ENCODE assay signal across 15 cellular contexts in genomic region chr19:5080809-5081208, GRCh38.
DNase-seq lines count a peak whose midpoint lies in the region; ATAC-seq, FAIRE-seq and TF ChIP-seq lines count a peak whose summit lies in the region.
"Had no signal": no experiment of that assay in that cellular context is flagged by ENCODE, and none has a peak within 500 bp of the region (broad histone marks: within the 10 kb centered on the region; RNA-seq: fewer than 3 reads in every experiment).

No MANE protein-coding gene starts in this region.

- no peak overlapping the region for H2AFZ ChIP-seq in H1 (ENCODE audit: low read length)
- H2AFZ ChIP-seq: GM23338 had no signal

- no peak for TF ChIP-seq EP300 in H1 (IDR thresholded peaks at IDR 0.05; ENCODE audit: borderline replicate concordance in 1 of 2, low read depth in 2 of 2, low read length in 2 of 2)

- no peaks in the 10 kb centered on the region; the same call in 1 of the 2 replicates for H3K79me1 ChIP-seq in H1 (ENCODE audit: low read depth, low read length)

- H2BK20ac ChIP-seq in H1 (ENCODE audit: low read length), result no peak overlapping the region

- CTCF ChIA-PET in H1 (lab: Charles Lee; ENCODE audit: partially characterized antibody), result interaction anchor here (0.9 to 1.7 kb wide), 2 partner anchors 32 to 36 kb away, joined by 3 to 5 read pairs; no protein-coding TSS in a partner anchor

- TF ChIP-seq POLR2A in H1 (IDR thresholded peaks at IDR 0.05; ENCODE audit: control extremely low read depth in 1 of 2, low read depth in 2 of 2, low read length in 2 of 2), result no peak

- H3K36me3 Mint-ChIP-seq in progenitor cell of endocrine pancreas (ENCODE audit: insufficient read depth), result peaks cover 12% of the 10 kb centered on the region

- no peak overlapping the region for H2BK12ac ChIP-seq in H1 (ENCODE audit: low read depth, low read length)

- peaks cover 0 to 9% (median 4%) of the 10 kb centered on the region in 4 experiments; a peak in 5 of 8 replicates for H3K36me3 ChIP-seq in H1 (ENCODE audit: control insufficient read depth in 2 of 4, insufficient read depth in 4 of 4, low read length in 3 of 4)

- no peak for FAIRE-seq in H1 (lab: Jason Lieb, UNC)
- FAIRE-seq: G401.6 had no signal

- no peaks in the 10 kb centered on the region for H3K27me3 Mint-ChIP-seq in progenitor cell of endocrine pancreas
- H3K27me3 Mint-ChIP-seq: CD4-positive, alpha-beta T cell had no signal

- H3K27me3 ChIP-seq in H1 (replicated peaks in 1 of 4; ENCODE audit: control insufficient read depth in 3 of 4, extremely low read depth in 1 of 4, insufficient read depth in 3 of 4, low read length in 3 of 4), result no peaks in the 10 kb centered on the region

- H3K23me2 ChIP-seq in H1 (ENCODE audit: low read depth, low read length), result no peaks in the 10 kb centered on the region

- no peaks in the 10 kb centered on the region for H3K9me3 Mint-ChIP-seq in progenitor cell of endocrine pancreas (ENCODE audit: low read depth)
- H3K9me3 Mint-ChIP-seq: CD4-positive, alpha-beta T cell; GM23338; H9 had no signal

- no peak overlapping the region for H4K5ac ChIP-seq in H1 (ENCODE audit: insufficient read length, low read depth, low read length)

- H4K20me1 ChIP-seq in H1 (replicated peaks in 1 of 2; ENCODE audit: control insufficient read depth in 1 of 2, insufficient read depth in 2 of 2, low read length in 2 of 2), result peaks cover 0 to 7% of the 10 kb centered on the region in 2 experiments

- no peak overlapping the region for H2BK5ac ChIP-seq in H1 (ENCODE audit: low read depth, low read length)

- H3K4me3 ChIP-seq in H1 (ENCODE audit: extremely low read depth in 1 of 4, insufficient read depth in 2 of 4, low read depth in 3 of 4, low read length in 4 of 4), result no peak overlapping the region
- H3K4me3 ChIP-seq: GM23338 had no signal

- WGBS in H1 (ENCODE audit: extremely low coverage in 1 of 2, insufficient coverage in 1 of 2, insufficient read length in 1 of 2, insufficient replicate concordance in 2 of 2, low coverage in 1 of 2, low lambda C conversion rate in 2 of 2, missing lambda C conversion rate in 1 of 2), 2 experiments, result 92% methylated on average over 19 of the region's 19 CpGs; no CpG with 5 or more reads in 1 of the 2 experiments

- no peak overlapping the region for H3K9ac ChIP-seq in H1 (replicated peaks in 1 of 4; ENCODE audit: extremely low read depth in 1 of 4, low read depth in 3 of 4, low read length in 3 of 4)

- H3K4me2 ChIP-seq in H1 (ENCODE audit: insufficient read depth in 1 of 2, low read depth in 2 of 2, low read length in 2 of 2), result no peak overlapping the region
- H3K4me2 ChIP-seq: GM23338 had no signal

- TF ChIP-seq CTCF in VCaP (conservative IDR thresholded peaks at IDR 0.05) (no peak), H1 (IDR thresholded peaks at IDR 0.05; ENCODE audit: control extremely low read depth in 1 of 3, insufficient read depth in 1 of 3, low read depth in 1 of 3, low read length in 3 of 3) (no peak), progenitor cell of endocrine pancreas (IDR thresholded peaks at IDR 0.05; ENCODE audit: unreplicated experiment) (no peak)

- H2AK5ac ChIP-seq in H1 (ENCODE audit: low read depth, low read length), result no peak overlapping the region

- H3K4me3 Mint-ChIP-seq in progenitor cell of endocrine pancreas (ENCODE audit: low read depth), result no peak overlapping the region
- H3K4me3 Mint-ChIP-seq: CD4-positive, alpha-beta T cell; GM23338; H9 had no signal

- H3K9me3 ChIP-seq in H1 (ENCODE audit: insufficient read depth in 2 of 2, low read depth in 1 of 2, low read length in 1 of 2), result no peaks in the 10 kb centered on the region

- H3K27ac Mint-ChIP-seq in progenitor cell of endocrine pancreas, result peak overlapping the region; percentile 91
- H3K27ac Mint-ChIP-seq: CD4-positive, alpha-beta T cell; GM23338 had no signal

- H2BK120ac ChIP-seq in H1 (replicated peaks; ENCODE audit: low read depth, low read length), result no peak overlapping the region

- peak in 2 of 3 experiments; percentile 64 to 85 for DNase-seq in NCI-H1417 (lab: John Stamatoyannopoulos, UW)
- DNase-seq in NCI-H1417 treated with DMSO at 0.1 percent for 48 hours (lab: John Stamatoyannopoulos, UW), result no peak
- DNase-seq in H1 (ENCODE audit: low read depth in 1 of 2, low spot score in 2 of 2), result no peak
- DNase-seq in progenitor cell of endocrine pancreas (ENCODE audit: low spot score, unreplicated experiment), result no peak
- no peak for DNase-seq in activated CD4-positive, alpha-beta T cell treated with anti-CD3 and anti-CD28 coated beads for 48 hours
- DNase-seq: CD4-positive, alpha-beta T cell; DMS79; H9; KBM-7 had no signal

- no peak overlapping the region for H3K4ac ChIP-seq in H1 (replicated peaks; ENCODE audit: insufficient read length, low read depth, low read length)

- no peak for TF ChIP-seq RAD21 in H1 (IDR thresholded peaks at IDR 0.05 in 1 of 2, conservative IDR thresholded peaks at IDR 0.05 in 1 of 2; ENCODE audit: low read depth in 2 of 2, low read length in 2 of 2)

- no peak overlapping the region for H3K56ac ChIP-seq in H1 (replicated peaks; ENCODE audit: insufficient read length, low read depth, low read length)

- ATAC-seq in HG02623 (IDR thresholded peaks at IDR 0.05; ENCODE audit: unreplicated experiment), result no peak
- ATAC-seq in GM18520 (IDR thresholded peaks at IDR 0.05; ENCODE audit: unreplicated experiment), result no peak
- ATAC-seq: GM23338 had no signal

- H3K27ac ChIP-seq in VCaP (peak overlapping the region; percentile 63), H1 (ENCODE audit: low read depth, low read length) (no peak overlapping the region)
- H3K27ac ChIP-seq: 22Rv1 had no signal

- H3K79me2 ChIP-seq in H1 (ENCODE audit: control insufficient read depth in 1 of 2, insufficient read depth in 2 of 2, low read length in 2 of 2), result no peaks in the 10 kb centered on the region

- no peaks in the 10 kb centered on the region; a peak in 1 of 7 replicates for H3K4me1 ChIP-seq in H1 (replicated peaks in 1 of 4; ENCODE audit: control insufficient read depth in 3 of 4, insufficient read depth in 4 of 4, low read length in 3 of 4)

- no peak overlapping the region for H3K18ac ChIP-seq in H1 (ENCODE audit: extremely low read depth, low read length)

- POLR2A ChIA-PET in H1 (lab: Charles Lee; ENCODE audit: partially characterized antibody), result no interaction called here

- H4K91ac ChIP-seq in H1 (replicated peaks; ENCODE audit: insufficient read length, low read length), result no peak overlapping the region

- no peak overlapping the region for H3K14ac ChIP-seq in H1 (ENCODE audit: insufficient read length)

- H4K8ac ChIP-seq in H1 (ENCODE audit: extremely low read depth, insufficient read depth, low read length), result peak overlapping the region; percentile 51; the same call in 1 of the 2 replicates

- no peak overlapping the region for H3K23ac ChIP-seq in H1 (ENCODE audit: insufficient read length)

- peaks cover 13% of the 10 kb centered on the region for H3K4me1 Mint-ChIP-seq in progenitor cell of endocrine pancreas (ENCODE audit: low read depth)

- no peak overlapping the region for H2BK15ac ChIP-seq in H1 (ENCODE audit: low read length)

TF ChIP-seq in H1, 55 proteins besides CTCF, POLR2A, EP300 and RAD21 (continues in another document):
- TF ChIP-seq, protein P1, sequence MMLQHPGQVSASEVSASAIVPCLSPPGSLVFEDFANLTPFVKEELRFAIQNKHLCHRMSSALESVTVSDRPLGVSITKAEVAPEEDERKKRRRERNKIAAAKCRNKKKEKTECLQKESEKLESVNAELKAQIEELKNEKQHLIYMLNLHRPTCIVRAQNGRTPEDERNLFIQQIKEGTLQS (IDR thresholded peaks at IDR 0.05; ENCODE audit: insufficient read depth, low read depth, low read length), result no peak
- TF ChIP-seq YY1 (IDR thresholded peaks at IDR 0.05; ENCODE audit: low read depth, low read length) (no peak), USF2 (IDR thresholded peaks at IDR 0.05; ENCODE audit: low read length) (no peak), CHD1 (IDR thresholded peaks at IDR 0.05; ENCODE audit: low read depth, low read length) (no peak), MAFK (IDR thresholded peaks at IDR 0.05; ENCODE audit: low read depth, low read length) (no peak), CREB1 (IDR thresholded peaks at IDR 0.05) (no peak)

Comparison
In these comparisons a context has a peak if more than half of its experiments do, and no peak if none do; other contexts are left out.
1. DNase-seq: peak in NCI-H1417 (2 of 3); none in NCI-H1417 treated with DMSO at 0.1 percent for 48 hours (single experiment), H1 (0 of 2), progenitor cell of endocrine pancreas (single experiment) and activated CD4-positive, alpha-beta T cell treated with anti-CD3 and anti-CD28 coated beads for 48 hours (single experiment).